Comparison of ENCODE assay signal across 9 cellular contexts in the genomic region with DNA sequence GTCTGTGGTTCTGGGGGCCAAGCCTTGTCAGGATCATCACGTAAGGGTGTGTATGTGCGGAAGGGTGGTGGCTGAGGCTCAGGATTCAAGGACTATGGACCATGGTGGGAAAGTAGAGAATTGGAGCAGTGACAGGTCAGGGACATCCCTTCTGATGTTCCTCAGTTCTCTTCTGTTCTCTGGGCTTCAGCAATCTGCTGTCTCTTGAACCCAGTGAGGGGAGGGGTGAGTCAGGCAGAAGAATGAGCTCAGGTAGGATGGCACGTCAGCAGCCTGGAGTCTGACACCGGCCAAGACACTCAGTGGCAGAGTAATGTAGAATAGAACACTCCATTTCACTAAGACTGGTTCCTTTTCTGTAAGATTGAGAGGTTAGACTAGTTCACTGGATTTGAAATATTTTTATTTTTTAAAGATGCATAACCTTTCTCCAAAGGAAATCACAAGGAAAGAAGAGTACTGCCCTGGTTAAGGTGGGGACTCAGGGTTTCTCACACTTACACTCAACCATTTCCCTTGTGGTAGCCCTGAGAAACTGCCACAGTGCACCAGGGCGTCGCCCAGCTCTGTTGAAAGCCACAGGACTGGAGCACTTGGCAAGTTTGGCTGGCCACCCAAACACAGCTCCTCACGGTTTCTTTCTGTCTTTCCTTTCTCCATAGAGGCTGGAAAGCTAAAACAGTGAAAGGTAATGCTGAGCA. TPM values are rescaled to one million over a fixed set of nuclear protein-coding genes. Genes with fewer than 3 reads are reported as not detected.
DNase-seq lines count a peak whose midpoint lies in the region; ATAC-seq, FAIRE-seq and TF ChIP-seq lines count a peak whose summit lies in the region.
"Had no signal": no experiment of that assay in that cellular context is flagged by ENCODE, and none has a peak within 500 bp of the region (broad histone marks: within the 10 kb centered on the region; RNA-seq: fewer than 3 reads in every experiment).

No MANE protein-coding gene starts in this region.

- in situ Hi-C loops in brain microvascular endothelial cell (cut with HindIII; ENCODE audit: low pct_ligation_motif_present, low sequenced_read_pairs) = no loop called here
- in situ Hi-C loops in HAP-1 (cut with MboI; ENCODE audit: low sequenced_read_pairs) = no loop called here

- no peaks in the 10 kb centered on the region for H3K36me3 ChIP-seq in BLaER1 treated with 17β-estradiol and CSF1 and Interleukin-3, amounts not matched to agents 10 nM and 100 nM
- H3K36me3 ChIP-seq in RWPE2 (ENCODE audit: low read depth) (no peaks in the 10 kb centered on the region), brain microvascular endothelial cell (replicated peaks) (no peaks in the 10 kb centered on the region), mesenchymal stem cell (ENCODE audit: control insufficient read depth in 1 of 2, insufficient read depth in 2 of 2, low read depth in 1 of 2, low read length in 2 of 2) (no peaks in the 10 kb centered on the region), Karpas-422 (ENCODE audit: insufficient read depth, low read length) (no peaks in the 10 kb centered on the region), HAP-1 (replicated peaks) (no peaks in the 10 kb centered on the region)

- peak overlapping the region in 1 of 2 experiments; percentile 87 for H3K23ac ChIP-seq in mesenchymal stem cell (ENCODE audit: low read length in 2 of 2)

- no peaks in the 10 kb centered on the region for H4K20me1 ChIP-seq in BLaER1 treated with 17β-estradiol and CSF1 and Interleukin-3, amounts not matched to agents 10 nM and 100 nM
- no peaks in the 10 kb centered on the region for H4K20me1 ChIP-seq in Karpas-422 (ENCODE audit: insufficient read depth, low read depth, low read length)

- H3K14ac ChIP-seq in mesenchymal stem cell (ENCODE audit: low read length in 2 of 2) = peak overlapping the region in 1 of 2 experiments; percentile 37

- peak overlapping the region; percentile 67 to 95 for H3K4ac ChIP-seq in mesenchymal stem cell (ENCODE audit: low read depth in 1 of 2, low read length in 2 of 2)

- no peaks in the 10 kb centered on the region for H3K79me2 ChIP-seq in Karpas-422 (ENCODE audit: low read length)

- TF ChIP-seq CTCF in RWPE2 (IDR thresholded peaks at IDR 0.05; ENCODE audit: poor library complexity, severe bottlenecking) (no peak), brain microvascular endothelial cell (IDR thresholded peaks at IDR 0.05; ENCODE audit: low read depth, low read length, missing control alignments) (peak; percentile 53)

- H2BK120ac ChIP-seq in mesenchymal stem cell (ENCODE audit: low read depth, low read length) = peak overlapping the region; percentile 83

- H3K4me1 ChIP-seq in BLaER1 treated with 17β-estradiol and CSF1 and Interleukin-3, amounts not matched to agents 10 nM and 100 nM = peaks cover 63 to 79% (median 71%) of the 10 kb centered on the region in 10 experiments
- H3K4me1 ChIP-seq in RWPE2 (ENCODE audit: insufficient read depth, poor library complexity, severe bottlenecking) (peaks cover 64% of the 10 kb centered on the region), mesenchymal stem cell (ENCODE audit: control insufficient read depth, insufficient read depth, low read depth, low read length) (peaks cover 34% of the 10 kb centered on the region), Karpas-422 (ENCODE audit: low read length) (no peaks in the 10 kb centered on the region), HAP-1 (no peaks in the 10 kb centered on the region)

- peaks cover 0 to 6% (median 0%) of the 10 kb centered on the region in 11 experiments; a peak in 2 of 22 replicates for H3K9me3 ChIP-seq in BLaER1 treated with 17β-estradiol and CSF1 and Interleukin-3, amounts not matched to agents 10 nM and 100 nM (replicated peaks in 1 of 11)
- peaks cover 4% of the 10 kb centered on the region for H3K9me3 ChIP-seq in RWPE2 (ENCODE audit: severe bottlenecking)
- H3K9me3 ChIP-seq in mesenchymal stem cell (ENCODE audit: control insufficient read depth, low read length) = no peaks in the 10 kb centered on the region
- H3K9me3 ChIP-seq in Karpas-422 (ENCODE audit: low read length) = no peaks in the 10 kb centered on the region
- no peaks in the 10 kb centered on the region for H3K9me3 ChIP-seq in HAP-1

- H3K4me3 ChIP-seq in BLaER1 treated with 17β-estradiol and CSF1 and Interleukin-3, amounts not matched to agents 10 nM and 100 nM = no peak overlapping the region; a peak in 1 of 20 replicates
- H3K4me3 ChIP-seq in RWPE2 (ENCODE audit: severe bottlenecking) (peak overlapping the region; percentile 4), brain microvascular endothelial cell (ENCODE audit: low read depth, low read length) (peak overlapping the region; percentile 51), mesenchymal stem cell (ENCODE audit: insufficient read depth in 1 of 2, low read depth in 1 of 2, low read length in 2 of 2) (peak overlapping the region in 1 of 2 experiments; percentile 39), Karpas-422 (ENCODE audit: low read length) (no peak overlapping the region), HAP-1 (no peak overlapping the region)

- WGBS in mesenchymal stem cell = 44% methylated on average over 5 of the region's 7 CpGs

- no peaks in the 10 kb centered on the region for H3K9me2 ChIP-seq in Karpas-422 (replicated peaks; ENCODE audit: insufficient read depth, low read length)

- H2AFZ ChIP-seq in mesenchymal stem cell (ENCODE audit: low read depth, low read length) = no peak overlapping the region
- no peak overlapping the region for H2AFZ ChIP-seq in Karpas-422 (ENCODE audit: low read length)

- H3K9ac ChIP-seq in BLaER1 treated with 17β-estradiol and CSF1 and Interleukin-3, amounts not matched to agents 10 nM and 100 nM = peak overlapping the region in 3 of 11 experiments; percentile 9 to 50 (median 27); a peak in 3 of 22 replicates
- H3K9ac ChIP-seq in mesenchymal stem cell (ENCODE audit: low read length) = peak overlapping the region; percentile 79
- no peak overlapping the region for H3K9ac ChIP-seq in Karpas-422 (ENCODE audit: low read length)

- H2BK12ac ChIP-seq in mesenchymal stem cell (ENCODE audit: low read length in 2 of 2) = peak overlapping the region; percentile 89 to 98

- peak overlapping the region; percentile 97 for H4K91ac ChIP-seq in mesenchymal stem cell (ENCODE audit: low read length)

- no peak for DNase-seq in H54 (ENCODE audit: insufficient read length, low spot score)
- DNase-seq in RWPE2 (ENCODE audit: low spot score) = no peak
- DNase-seq in brain microvascular endothelial cell = peak; percentile 66
- DNase-seq in mesenchymal stem cell = peak; percentile 88
- DNase-seq in Karpas-422 = no peak
- DNase-seq in HAP-1 (ENCODE audit: low spot score in 2 of 2) = no peak

- peak overlapping the region; percentile 60 to 94 (median 83) for H3K4me2 ChIP-seq in BLaER1 treated with 17β-estradiol and CSF1 and Interleukin-3, amounts not matched to agents 10 nM and 100 nM
- H3K4me2 ChIP-seq in mesenchymal stem cell (ENCODE audit: low read length, poor library complexity, severe bottlenecking) = no peak overlapping the region
- H3K4me2 ChIP-seq in Karpas-422 (ENCODE audit: low read depth, low read length, poor library complexity, severe bottlenecking) = no peak overlapping the region

- H3K27me3 ChIP-seq in BLaER1 treated with 17β-estradiol and CSF1 and Interleukin-3, amounts not matched to agents 10 nM and 100 nM = no peaks in the 10 kb centered on the region
- H3K27me3 ChIP-seq in RWPE2 (ENCODE audit: insufficient read depth, poor library complexity, severe bottlenecking) = no peaks in the 10 kb centered on the region
- H3K27me3 ChIP-seq in brain microvascular endothelial cell (replicated peaks) = no peaks in the 10 kb centered on the region
- H3K27me3 ChIP-seq in mesenchymal stem cell (ENCODE audit: control insufficient read depth in 1 of 2, insufficient read depth in 1 of 2, low read length in 2 of 2) = no peaks in the 10 kb centered on the region
- no peaks in the 10 kb centered on the region for H3K27me3 ChIP-seq in Karpas-422 (ENCODE audit: low read length)
- H3K27me3 ChIP-seq in HAP-1 (ENCODE audit: low read depth) = no peaks in the 10 kb centered on the region

- ATAC-seq in RWPE2 (ENCODE audit: low read depth) (0 out of 3 replicates have a peak, but pooled peaks have one; percentile 7), HG03025 (IDR thresholded peaks at IDR 0.05; ENCODE audit: low FRiP score, unreplicated experiment) (no peak)

- no peaks in the 10 kb centered on the region for H3K79me1 ChIP-seq in mesenchymal stem cell (replicated peaks; ENCODE audit: low read length, poor library complexity, severe bottlenecking)

- H2AK5ac ChIP-seq in mesenchymal stem cell (ENCODE audit: low read length, severe bottlenecking) = peak overlapping the region; percentile 59

- TF ChIP-seq POLR2A in H54 (IDR thresholded peaks at IDR 0.05; ENCODE audit: low read depth, low read length) = peak; percentile 53; the same call in 1 of the 2 replicates

- peak overlapping the region in 9 of 11 experiments; percentile 23 to 85 (median 67); a peak in 15 of 22 replicates for H3K27ac ChIP-seq in BLaER1 treated with 17β-estradiol and CSF1 and Interleukin-3, amounts not matched to agents 10 nM and 100 nM
- H3K27ac ChIP-seq in RWPE2 (ENCODE audit: poor library complexity, severe bottlenecking) (peak overlapping the region; percentile 99), brain microvascular endothelial cell (peak overlapping the region; percentile 99), mesenchymal stem cell (ENCODE audit: low read length, poor library complexity, severe bottlenecking) (peak overlapping the region; percentile 96), Karpas-422 (ENCODE audit: low read length) (no peak overlapping the region)

- H3K18ac ChIP-seq in mesenchymal stem cell (ENCODE audit: low read depth in 1 of 2, low read length in 2 of 2) = peak overlapping the region; percentile 93 to 94

- H2BK5ac ChIP-seq in mesenchymal stem cell (ENCODE audit: low read depth, low read length, poor library complexity, severe bottlenecking) = peak overlapping the region; percentile 33

- no peak for FAIRE-seq in H54 (lab: Jason Lieb, UNC)
- FAIRE-seq: islet of Langerhans had no signal

- H2BK15ac ChIP-seq in mesenchymal stem cell (ENCODE audit: low read depth, poor library complexity, severe bottlenecking) = peak overlapping the region; percentile 30

- H4K8ac ChIP-seq in mesenchymal stem cell (ENCODE audit: low read length) = peak overlapping the region; percentile 96

RNA-seq across cellular contexts. Expression of a gene that starts 23.2 kb away (rescaled TPM):
- 96.9 TPM for polyA plus RNA-seq in mesenchymal stem cell (2013, experiment 1 of 2)
- 100 TPM for polyA plus RNA-seq in mesenchymal stem cell (2013, experiment 2 of 2)
- 0.69 and 0.93 TPM in 2 replicates for total RNA-seq in Karpas-422 (2014; rRNA removed; shearing (Covaris generic); ENCODE audit: low replicate concordance)

Comparison
In these comparisons a context has a peak if more than half of its experiments do, and no peak if none do; other contexts are left out.
1. H3K4me2 ChIP-seq: peak in BLaER1 treated with 17β-estradiol and CSF1 and Interleukin-3, amounts not matched to agents 10 nM and 100 nM (11 of 11); none in mesenchymal stem cell (single experiment) and Karpas-422 (single experiment).
2. H3K4me3 ChIP-seq: peak in RWPE2 (single experiment) and brain microvascular endothelial cell (single experiment); none in BLaER1 treated with 17β-estradiol and CSF1 and Interleukin-3, amounts not matched to agents 10 nM and 100 nM (0 of 10), Karpas-422 (single experiment) and HAP-1 (single experiment).
3. DNase-seq: peak in brain microvascular endothelial cell (single experiment) and mesenchymal stem cell (single experiment); none in H54 (single experiment), RWPE2 (single experiment), Karpas-422 (single experiment) and HAP-1 (0 of 2).